In genomic region chr10:31675726-31676125, GRCh38 we compare ENCODE assay signal across 8 cellular contexts.
"Had no signal": no experiment of that assay in that cellular context is flagged by ENCODE, and none has a peak within 500 bp of the region (broad histone marks: within the 10 kb centered on the region; RNA-seq: fewer than 3 reads in every experiment).

No MANE protein-coding gene starts in this region.

- FAIRE-seq: G401.6, GM12878, GM12891, GM12892, GM18507, GM19239 had no signal

- ATAC-seq: GM12878 had no signal

- H3K4me3 ChIP-seq: GM12878 had no signal

- DNase-seq: GDM1, GF-D8 had no signal
